In the genomic region with DNA sequence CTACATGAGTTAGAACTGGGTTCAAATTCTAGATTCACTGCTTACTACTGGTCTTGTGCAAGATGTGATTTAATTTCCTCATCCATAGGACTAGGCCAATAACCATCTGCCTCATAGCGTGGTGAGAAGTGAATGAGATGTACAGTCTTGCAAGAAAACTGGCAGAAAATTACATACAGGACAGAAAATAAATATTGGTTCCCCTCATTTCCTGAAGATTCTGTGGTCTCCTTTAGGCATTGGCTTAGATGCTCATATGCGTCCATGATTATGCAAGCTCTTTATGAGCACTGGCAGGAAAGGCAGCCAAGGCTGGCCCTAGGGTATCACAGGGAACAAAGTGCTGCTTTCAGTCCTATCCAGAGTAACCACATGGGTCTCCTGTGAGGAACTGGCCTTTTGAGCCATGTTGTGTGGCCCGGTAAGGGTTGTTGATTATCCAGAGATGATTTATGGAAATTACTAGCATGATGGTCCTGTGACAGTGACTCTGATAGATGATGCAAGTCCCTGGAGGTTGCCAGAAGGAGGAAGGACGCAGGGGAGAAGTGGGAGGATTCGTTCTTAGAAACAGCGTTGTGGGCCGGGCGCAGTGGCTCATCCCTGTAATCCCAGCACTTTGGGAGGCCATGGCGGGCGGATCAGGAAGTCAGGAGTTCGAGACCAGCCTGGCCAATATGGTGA, we compare ENCODE assay signal across 18 cellular contexts. TPM values are rescaled to one million over a fixed set of nuclear protein-coding genes. Genes with fewer than 3 reads are reported as not detected.
DNase-seq lines count a peak whose midpoint lies in the region; ATAC-seq and TF ChIP-seq lines count a peak whose summit lies in the region.
"Had no signal": no experiment of that assay in that cellular context is flagged by ENCODE, and none has a peak within 500 bp of the region (broad histone marks: within the 10 kb centered on the region; RNA-seq: fewer than 3 reads in every experiment).

No MANE protein-coding gene starts in this region.

- no peak overlapping the region for H3K56ac ChIP-seq in H9 (ENCODE audit: insufficient read length, low read depth, low read length)

- H4K5ac ChIP-seq in H9 (ENCODE audit: insufficient read length, low read depth, low read length), result no peak overlapping the region

- DNase-seq in HL-60 (ENCODE audit: low read depth in 1 of 2, low spot score in 1 of 2) (peak; percentile 58 to 72), SK-N-MC (ENCODE audit: low read depth, low spot score) (peak; percentile 85), heart right ventricle (peak; percentile 19 to 22), progenitor cell of endocrine pancreas (ENCODE audit: low spot score, unreplicated experiment) (no peak), H9 (no peak)
- no peak for DNase-seq in effector CD8-positive, alpha-beta T cell (lab: John Stamatoyannopoulos, UW)
- DNase-seq in activated naive CD4-positive, alpha-beta T cell treated with anti-CD3 and anti-CD28 coated beads, Interleukin-2, amount 50 U/mL, for 16 hours, result no peak
- DNase-seq: activated CD4-positive, alpha-beta T cell treated with anti-CD3 and anti-CD28 coated beads for 4 hours; activated naive CD8-positive, alpha-beta T cell treated with anti-CD3 and anti-CD28 coated beads, Interleukin-2, amount 10 ng/mL, durations not matched to agents 7 days and 5 days; activated T-cell treated with anti-CD3 and anti-CD28 coated beads for 4 hours; central memory CD4-positive, alpha-beta T cell; IMR-90; NCI-H446 treated with DMSO at 0.1 percent for 48 hours; PC-9; T-helper 2 cell had no signal

- H2BK15ac ChIP-seq in H9 (ENCODE audit: low read depth, low read length), result no peak overlapping the region

- no peaks in the 10 kb centered on the region for H3K27me3 Mint-ChIP-seq in progenitor cell of endocrine pancreas
- peaks cover 2% of the 10 kb centered on the region; the same call in 1 of the 2 replicates for H3K27me3 Mint-ChIP-seq in H9 (ENCODE audit: low read depth)
- H3K27me3 Mint-ChIP-seq: activated naive CD8-positive, alpha-beta T cell treated with anti-CD3 and anti-CD28 coated beads, Interleukin-2, amount 10 ng/mL, durations not matched to agents 7 days and 5 days; stimulated activated naive CD8-positive, alpha-beta T cell treated with anti-CD3 and anti-CD28 coated beads, Interleukin-15, Interleukin-2, amounts not matched to agents 100 ng/mL and 50 ng/mL, for 24 hours had no signal

- H3K27ac Mint-ChIP-seq in progenitor cell of endocrine pancreas, result peak overlapping the region; percentile 39
- H3K27ac Mint-ChIP-seq in H9, result peak overlapping the region in 1 of 3 experiments; percentile 76; a peak in 1 of 7 replicates
- H3K27ac Mint-ChIP-seq: activated naive CD8-positive, alpha-beta T cell treated with anti-CD3 and anti-CD28 coated beads, Interleukin-2, amount 10 ng/mL, durations not matched to agents 7 days and 5 days; stimulated activated naive CD8-positive, alpha-beta T cell treated with anti-CD3 and anti-CD28 coated beads, Interleukin-15, Interleukin-2, amounts not matched to agents 100 ng/mL and 50 ng/mL, for 24 hours had no signal

- no peak overlapping the region for H2BK20ac ChIP-seq in H9 (ENCODE audit: low read depth, low read length, poor library complexity, severe bottlenecking)

- H3K4me1 ChIP-seq in heart right ventricle (peaks cover 0 to 25% (median 14%) of the 10 kb centered on the region in 9 donors), H9 (ENCODE audit: insufficient read depth, low read length) (no peaks in the 10 kb centered on the region)

- H4K20me1 ChIP-seq in H9 (ENCODE audit: control insufficient read depth, insufficient read depth, insufficient read length), result no peaks in the 10 kb centered on the region

- no peak overlapping the region for H2BK12ac ChIP-seq in H9 (ENCODE audit: insufficient read length, low read depth, low read length)

- H3K4me2 ChIP-seq in H9 (ENCODE audit: insufficient read depth, insufficient read length, low read length), result no peak overlapping the region
- H3K4me2 ChIP-seq: PC-9 had no signal

- H3K27ac ChIP-seq in HL-60 (replicated peaks) (no peak overlapping the region), SK-N-MC (peak overlapping the region; percentile 84), heart right ventricle (peak overlapping the region in 1 of 10 donors; percentile 40), H9 (ENCODE audit: insufficient read length, low read depth, low read length) (no peak overlapping the region)
- H3K27ac ChIP-seq: PC-9, skin epidermis had no signal

- no peak overlapping the region for H3K14ac ChIP-seq in H9 (ENCODE audit: insufficient read depth, low read length)

- intact Hi-C loops in heart right ventricle (cut with DNase I), result no loop called here

- ATAC-seq in heart right ventricle (peak in 2 of 8 donors; percentile 42 to 66), HG03039 (IDR thresholded peaks at IDR 0.05; ENCODE audit: unreplicated experiment) (no peak)

- H3T11ph ChIP-seq in H9 (ENCODE audit: low read length), result no peak overlapping the region

- H3K27me3 ChIP-seq in HL-60 (ENCODE audit: insufficient read depth, poor library complexity, severe bottlenecking) (no peaks in the 10 kb centered on the region), heart right ventricle (no peaks in the 10 kb centered on the region), H9 (ENCODE audit: insufficient read depth, low read length) (no peaks in the 10 kb centered on the region)

- WGBS in heart right ventricle, 2 donors, result 78 to 82% methylated on average over 11 of the region's 11 CpGs
- no CpG with 5 or more reads among the region's 11 CpGs for WGBS in H9 (ENCODE audit: extremely low coverage, insufficient read length, low lambda C conversion rate)

- H3K4me3 Mint-ChIP-seq in progenitor cell of endocrine pancreas (ENCODE audit: low read depth) (no peak overlapping the region), H9 (no peak overlapping the region)
- H3K4me3 Mint-ChIP-seq: activated naive CD8-positive, alpha-beta T cell treated with anti-CD3 and anti-CD28 coated beads, Interleukin-2, amount 10 ng/mL, durations not matched to agents 7 days and 5 days; stimulated activated naive CD8-positive, alpha-beta T cell treated with anti-CD3 and anti-CD28 coated beads, Interleukin-15, Interleukin-2, amounts not matched to agents 100 ng/mL and 50 ng/mL, for 24 hours had no signal

- H3K36me3 ChIP-seq in SK-N-MC (ENCODE audit: insufficient read depth, low read length) (no peaks in the 10 kb centered on the region), heart right ventricle (no peaks in the 10 kb centered on the region)

- no peak overlapping the region for H2AK5ac ChIP-seq in H9 (ENCODE audit: insufficient read length, low read length)

- H2BK5ac ChIP-seq in H9 (ENCODE audit: insufficient read length, low read length), result no peak overlapping the region

- no peak overlapping the region for H4K8ac ChIP-seq in H9 (replicated peaks; ENCODE audit: insufficient read length, low read depth, low read length)

- H3K36me3 Mint-ChIP-seq in progenitor cell of endocrine pancreas (ENCODE audit: insufficient read depth) (no peaks in the 10 kb centered on the region), H9 (ENCODE audit: insufficient read depth in 1 of 3, low read depth in 3 of 3) (no peaks in the 10 kb centered on the region)
- H3K36me3 Mint-ChIP-seq: activated naive CD8-positive, alpha-beta T cell treated with anti-CD3 and anti-CD28 coated beads, Interleukin-2, amount 10 ng/mL, durations not matched to agents 7 days and 5 days had no signal

- no peaks in the 10 kb centered on the region for H3K23me2 ChIP-seq in H9 (ENCODE audit: insufficient read length, low read depth, low read length, poor library complexity, severe bottlenecking)

- H4K91ac ChIP-seq in H9 (ENCODE audit: insufficient read length, low read depth, low read length), result no peak overlapping the region

- H3K4me1 Mint-ChIP-seq in progenitor cell of endocrine pancreas (ENCODE audit: low read depth) (peaks cover 11% of the 10 kb centered on the region), H9 (no peaks in the 10 kb centered on the region)
- H3K4me1 Mint-ChIP-seq: activated naive CD8-positive, alpha-beta T cell treated with anti-CD3 and anti-CD28 coated beads, Interleukin-2, amount 10 ng/mL, durations not matched to agents 7 days and 5 days had no signal

- no peak overlapping the region for H3K23ac ChIP-seq in H9 (ENCODE audit: insufficient read length, low read depth, low read length)

- H3K9ac ChIP-seq in SK-N-MC (ENCODE audit: insufficient read length) (no peak overlapping the region), H9 (ENCODE audit: extremely low read depth, insufficient read length, low read length) (no peak overlapping the region)

- H3K79me2 ChIP-seq in H9 (ENCODE audit: insufficient read depth, low read length), result no peaks in the 10 kb centered on the region

- H3K4ac ChIP-seq in H9 (ENCODE audit: low read depth, low read length), result no peak overlapping the region

- no peak overlapping the region for H2AFZ ChIP-seq in H9 (ENCODE audit: low read length)
- H2AFZ ChIP-seq: PC-9 had no signal

- H3K9me3 ChIP-seq in SK-N-MC (ENCODE audit: low read depth, low read length) (no peaks in the 10 kb centered on the region), heart right ventricle (no peaks in the 10 kb centered on the region), H9 (ENCODE audit: control insufficient read depth, low read depth, low read length) (no peaks in the 10 kb centered on the region)

- H3K4me3 ChIP-seq in HL-60 (replicated peaks; ENCODE audit: insufficient read depth, low read length) (no peak overlapping the region), SK-N-MC (no peak overlapping the region), heart right ventricle (no peak overlapping the region)
- H3K4me3 ChIP-seq: PC-9, skin epidermis had no signal

- no peak overlapping the region for H2BK120ac ChIP-seq in H9 (ENCODE audit: low read depth, low read length, poor library complexity, severe bottlenecking)

- H3K9me3 Mint-ChIP-seq in progenitor cell of endocrine pancreas (ENCODE audit: low read depth), result no peaks in the 10 kb centered on the region
- no peaks in the 10 kb centered on the region for H3K9me3 Mint-ChIP-seq in H9
- H3K9me3 Mint-ChIP-seq: activated naive CD8-positive, alpha-beta T cell treated with anti-CD3 and anti-CD28 coated beads, Interleukin-2, amount 10 ng/mL, durations not matched to agents 7 days and 5 days; stimulated activated naive CD8-positive, alpha-beta T cell treated with anti-CD3 and anti-CD28 coated beads, Interleukin-15, Interleukin-2, amounts not matched to agents 100 ng/mL and 50 ng/mL, for 24 hours had no signal

- no peaks in the 10 kb centered on the region for H3K79me1 ChIP-seq in H9 (ENCODE audit: insufficient read depth, low read depth, low read length, poor library complexity, severe bottlenecking)

- TF ChIP-seq CTCF in HL-60 (IDR thresholded peaks at IDR 0.05; ENCODE audit: insufficient read depth, low read length) (no peak), heart right ventricle (IDR thresholded peaks at IDR 0.05) (no peak), progenitor cell of endocrine pancreas (IDR thresholded peaks at IDR 0.05; ENCODE audit: unreplicated experiment) (no peak), H9 (conservative IDR thresholded peaks at IDR 0.05) (no peak)

- no peak overlapping the region for H3K18ac ChIP-seq in H9 (ENCODE audit: insufficient read length, low read depth, low read length)

RNA-seq across cellular contexts. Expression of gene MOB1B, which starts 9.9 kb away (rescaled TPM):
- total RNA-seq in heart right ventricle (10 to 100 TPM; 15.6 to 33.4 (median 20.3) TPM), progenitor cell of endocrine pancreas (46.5 and 47.4 TPM in 2 replicates), H9 (2021) (29.5 and 30.3 TPM in 2 replicates)
- polyA plus RNA-seq in heart right ventricle, result 1 to 10 TPM; 3.9 to 6.0 TPM

RNA-seq across cellular contexts. Expression of gene GRSF1, which starts 52.5 kb away (rescaled TPM):
- total RNA-seq in heart right ventricle (100 to 1,000 TPM in 7 of 10 donors, 10 to 100 TPM in 3; 85.1 to 131 (median 101) TPM), progenitor cell of endocrine pancreas (87.5 and 87.8 TPM in 2 replicates), H9 (2021) (103 and 108 TPM in 2 replicates)
- 10 to 100 TPM; 33.7 to 54.7 TPM for polyA plus RNA-seq in heart right ventricle

Comparison
In these comparisons a context has a peak if more than half of its experiments do, and no peak if none do; other contexts are left out.
1. DNase-seq: peak in HL-60 (2 of 2), SK-N-MC (single experiment) and heart right ventricle (2 of 2); none in progenitor cell of endocrine pancreas (single experiment), effector CD8-positive, alpha-beta T cell (single experiment), activated naive CD4-positive, alpha-beta T cell treated with anti-CD3 and anti-CD28 coated beads, Interleukin-2, amount 50 U/mL, for 16 hours (single experiment) and H9 (single experiment).